7 cellular contexts compared by ENCODE assay signal in the genomic region with DNA sequence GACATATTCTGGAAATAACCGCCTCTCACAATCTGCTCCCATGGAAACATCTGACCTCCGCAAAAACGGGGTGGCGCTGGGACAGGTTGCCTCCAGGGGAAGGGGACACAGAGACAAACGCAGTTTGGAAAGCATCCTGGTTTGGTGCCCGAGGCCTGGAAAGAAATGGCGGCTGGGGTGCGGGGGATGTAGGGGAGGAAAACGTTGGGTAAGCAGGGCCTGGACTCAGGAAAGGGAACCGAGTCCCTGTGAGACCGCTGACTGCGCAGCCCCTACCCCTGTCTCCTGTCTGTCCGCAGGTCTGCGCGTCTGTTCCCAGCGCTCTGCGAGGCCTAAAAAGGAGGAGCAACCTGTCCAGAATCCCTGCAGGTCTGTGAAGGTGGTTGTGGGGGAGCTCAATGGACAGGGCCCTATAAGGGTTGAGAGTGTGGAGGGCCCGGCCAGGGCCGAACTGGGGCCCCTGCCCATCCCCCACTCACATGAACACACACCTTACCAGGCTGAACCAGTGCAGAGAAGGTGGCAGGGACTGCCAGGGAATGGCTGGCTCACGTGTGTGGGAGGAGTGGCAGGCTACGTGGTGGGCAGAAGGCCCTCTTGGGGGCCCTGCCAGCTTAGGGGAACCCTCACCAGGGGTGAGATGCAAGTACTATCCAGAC. TPM values are rescaled to one million over a fixed set of nuclear protein-coding genes. Genes with fewer than 3 reads are reported as not detected.
DNase-seq lines count a peak whose midpoint lies in the region; ATAC-seq lines count a peak whose summit lies in the region.

No MANE protein-coding gene starts in this region.

- H3K4me1 Mint-ChIP-seq in activated CD8-positive, alpha-beta T cell treated with anti-CD3 and anti-CD28 coated beads, Interleukin-2, amount 10 ng/mL, durations not matched to agents 7 days and 5 days (ENCODE audit: low read depth) = peaks cover 3% of the 10 kb centered on the region

- intact Hi-C loops in left cardiac atrium (cut with DNase I) = no loop called here

- peak overlapping the region; percentile 64 for H3K4me3 ChIP-seq in skeletal muscle cell (ENCODE audit: low read depth, low read length)

- no peaks in the 10 kb centered on the region for H3K36me3 Mint-ChIP-seq in activated CD8-positive, alpha-beta T cell treated with anti-CD3 and anti-CD28 coated beads, Interleukin-2, amount 10 ng/mL, durations not matched to agents 7 days and 5 days (ENCODE audit: low read depth)

- ATAC-seq in GM18498 (IDR thresholded peaks at IDR 0.05; ENCODE audit: unreplicated experiment) = peak; percentile 28
- ATAC-seq in HG02763 (IDR thresholded peaks at IDR 0.05; ENCODE audit: unreplicated experiment) = peak; percentile 27
- ATAC-seq in activated CD8-positive, alpha-beta T cell treated with anti-CD3 and anti-CD28 coated beads, Interleukin-2, amount 10 ng/mL, durations not matched to agents 7 days and 5 days = no peak
- peak; percentile 36 to 66 for ATAC-seq in left cardiac atrium
- ATAC-seq in HG03039 (IDR thresholded peaks at IDR 0.05; ENCODE audit: unreplicated experiment) = no peak

- peak overlapping the region; percentile 70 for H3K4me3 Mint-ChIP-seq in activated CD8-positive, alpha-beta T cell treated with anti-CD3 and anti-CD28 coated beads, Interleukin-2, amount 10 ng/mL, durations not matched to agents 7 days and 5 days

- no peaks in the 10 kb centered on the region for H3K9me3 Mint-ChIP-seq in activated CD8-positive, alpha-beta T cell treated with anti-CD3 and anti-CD28 coated beads, Interleukin-2, amount 10 ng/mL, durations not matched to agents 7 days and 5 days (ENCODE audit: insufficient read depth)

- CTCF ChIA-PET in activated CD8-positive, alpha-beta T cell treated with anti-CD3 and anti-CD28 coated beads, Interleukin-2, amount 10 ng/mL, durations not matched to agents 7 days and 5 days (lab: Charles Lee) = no interaction called here

- H3K27ac Mint-ChIP-seq in activated CD8-positive, alpha-beta T cell treated with anti-CD3 and anti-CD28 coated beads, Interleukin-2, amount 10 ng/mL, durations not matched to agents 7 days and 5 days = no peak overlapping the region

- peaks cover 9% of the 10 kb centered on the region for H3K27me3 Mint-ChIP-seq in activated CD8-positive, alpha-beta T cell treated with anti-CD3 and anti-CD28 coated beads, Interleukin-2, amount 10 ng/mL, durations not matched to agents 7 days and 5 days (ENCODE audit: low read depth)

- no peak for DNase-seq in activated CD8-positive, alpha-beta T cell treated with anti-CD3 and anti-CD28 coated beads, Interleukin-2, amount 10 ng/mL, durations not matched to agents 7 days and 5 days
- peak; percentile 28 for DNase-seq in left cardiac atrium
- no peak for DNase-seq in skeletal muscle cell (ENCODE audit: low read depth)
- no peak for DNase-seq in NAMALWA (ENCODE audit: low spot score)

- POLR2A ChIA-PET in activated CD8-positive, alpha-beta T cell treated with anti-CD3 and anti-CD28 coated beads, Interleukin-2, amount 10 ng/mL, durations not matched to agents 7 days and 5 days (lab: Charles Lee) = no interaction called here

RNA-seq across cellular contexts. Expression of a gene that starts 0.7 kb away (rescaled TPM):
- total RNA-seq in activated CD8-positive, alpha-beta T cell treated with anti-CD3 and anti-CD28 coated beads, Interleukin-2, amount 10 ng/mL, durations not matched to agents 7 days and 5 days = 1 to 10 TPM; 2.4 to 2.7 TPM
- total RNA-seq in left cardiac atrium = 10 to 100 TPM; 25.3 to 34.6 TPM

RNA-seq across cellular contexts. Expression of a gene that starts 20.3 kb away (rescaled TPM):
- total RNA-seq in activated CD8-positive, alpha-beta T cell treated with anti-CD3 and anti-CD28 coated beads, Interleukin-2, amount 10 ng/mL, durations not matched to agents 7 days and 5 days = 1 to 10 TPM; 4.7 to 5.2 TPM
- 10 to 100 TPM; 20.9 to 32.1 TPM for total RNA-seq in left cardiac atrium

RNA-seq across cellular contexts. Expression of a gene that starts 23.1 kb away (rescaled TPM):
- total RNA-seq in activated CD8-positive, alpha-beta T cell treated with anti-CD3 and anti-CD28 coated beads, Interleukin-2, amount 10 ng/mL, durations not matched to agents 7 days and 5 days = 1 to 10 TPM; 4.0 TPM
- total RNA-seq in left cardiac atrium = 10 to 100 TPM; 70.5 to 75.6 TPM

Comparison
In these comparisons a context has a peak if more than half of its experiments do, and no peak if none do; other contexts are left out.
1. ATAC-seq: peak in GM18498 (single experiment), HG02763 (single experiment) and left cardiac atrium (2 of 2); none in activated CD8-positive, alpha-beta T cell treated with anti-CD3 and anti-CD28 coated beads, Interleukin-2, amount 10 ng/mL, durations not matched to agents 7 days and 5 days (single experiment) and HG03039 (single experiment).
2. RNA of a gene that starts 0.7 kb away (total RNA-seq): 25.3 to 34.6 TPM in left cardiac atrium; 2.4 to 2.7 TPM in activated CD8-positive, alpha-beta T cell treated with anti-CD3 and anti-CD28 coated beads, Interleukin-2, amount 10 ng/mL, durations not matched to agents 7 days and 5 days; every median in the first group is over 4 times any median in the second.
3. RNA of a gene that starts 23.1 kb away (total RNA-seq): 70.5 to 75.6 TPM in left cardiac atrium; 4.0 TPM in activated CD8-positive, alpha-beta T cell treated with anti-CD3 and anti-CD28 coated beads, Interleukin-2, amount 10 ng/mL, durations not matched to agents 7 days and 5 days; every median in the first group is over 10 times any median in the second.